ENCODE assay signal across 10 cellular contexts in the genomic region with DNA sequence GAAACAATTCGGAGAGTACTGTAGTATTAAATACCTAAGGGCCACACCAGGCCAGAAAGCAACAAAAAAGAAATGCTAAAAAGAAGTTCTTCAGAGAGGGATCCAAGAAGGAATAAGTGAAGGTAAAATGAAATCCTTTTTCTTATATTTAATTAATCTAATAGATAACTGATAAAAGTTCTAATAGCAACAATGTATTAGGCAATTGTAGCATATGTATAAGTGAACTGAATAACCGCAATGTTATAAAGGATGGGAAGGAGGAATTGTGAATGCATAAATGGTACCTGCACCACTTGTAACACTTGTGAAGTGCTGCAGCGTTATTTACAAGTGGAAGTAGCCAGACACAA. TPM values are rescaled to one million over a fixed set of nuclear protein-coding genes. Genes with fewer than 3 reads are reported as not detected.
DNase-seq lines count a peak whose midpoint lies in the region; ATAC-seq, FAIRE-seq and TF ChIP-seq lines count a peak whose summit lies in the region.
"Had no signal": no experiment of that assay in that cellular context is flagged by ENCODE, and none has a peak within 500 bp of the region (broad histone marks: within the 10 kb centered on the region; RNA-seq: fewer than 3 reads in every experiment).

No MANE protein-coding gene starts in this region.

- H3K9me3 Mint-ChIP-seq in Calu3 (ENCODE audit: low read depth, unreplicated experiment): no peaks in the 10 kb centered on the region

- ATAC-seq in A549: no peak
- no peak for ATAC-seq in GM21367 (IDR thresholded peaks at IDR 0.05; ENCODE audit: unreplicated experiment)

- CTCF ChIA-PET in A549 (lab: Yijun Ruan, JAX) (interaction anchor here (2.1 to 11.3 kb wide), 10 partner anchors 12 to 357 kb away, joined by 14 to 260 read pairs (median 34); partner anchors contain the start of genes TMSB10 and TRABD2A), Calu3 (lab: Charles Lee) (interaction anchor here (0.6 to 2.2 kb wide), 2 partner anchors 20 to 100 kb away, joined by 4 to 24 read pairs; partner anchors contain the start of gene TMSB10)

- TF ChIP-seq EP300 in A549 (IDR thresholded peaks at IDR 0.05): no peak

- H3K36me3 ChIP-seq in keratinocyte (ENCODE audit: control insufficient read depth in 2 of 2, extremely low read depth in 1 of 2, insufficient read depth in 2 of 2, low read length in 2 of 2) (no peaks in the 10 kb centered on the region), SJCRH30 (no peaks in the 10 kb centered on the region)
- H3K36me3 ChIP-seq: Peyer's patch had no signal

- FAIRE-seq in A549 (lab: Jason Lieb, UNC): no peak
- no peak for FAIRE-seq in keratinocyte (lab: Jason Lieb, UNC)
- FAIRE-seq: bronchial epithelial cell had no signal

- peak overlapping the region; percentile 76 for H3K4me2 ChIP-seq in A549
- peak overlapping the region; percentile 90 for H3K4me2 ChIP-seq in keratinocyte (ENCODE audit: control insufficient read depth, extremely low read depth, insufficient read depth, low read depth, low read length)

- peak overlapping the region; percentile 64 for H3K4me3 Mint-ChIP-seq in Calu3 (ENCODE audit: low read depth, unreplicated experiment)

- peaks cover 29% of the 10 kb centered on the region for H3K4me1 ChIP-seq in A549
- peaks cover 34% of the 10 kb centered on the region for H3K4me1 ChIP-seq in keratinocyte (ENCODE audit: control insufficient read depth, extremely low read depth, insufficient read depth, low read length)
- peaks cover 17% of the 10 kb centered on the region for H3K4me1 ChIP-seq in SJCRH30

- H3K27ac ChIP-seq in A549: peak overlapping the region; percentile 91 to 93
- peak overlapping the region; percentile 22; the same call in 1 of the 2 replicates for H3K27ac ChIP-seq in VCaP
- H3K27ac ChIP-seq in keratinocyte (ENCODE audit: control insufficient read depth, insufficient read depth, low read length): no peak overlapping the region
- no peak overlapping the region for H3K27ac ChIP-seq in SJCRH30

- TF ChIP-seq RAD21 in A549 (conservative IDR thresholded peaks at IDR 0.05 in 1 of 2, IDR thresholded peaks at IDR 0.05 in 1 of 2): no peak

- H3K4me1 Mint-ChIP-seq in Calu3 (ENCODE audit: low read depth, unreplicated experiment): peaks cover 36% of the 10 kb centered on the region

- no peaks in the 10 kb centered on the region for H3K79me2 ChIP-seq in keratinocyte (ENCODE audit: control insufficient read depth, insufficient read depth, low read length)

- POLR2A ChIA-PET in A549 (lab: Yijun Ruan, JAX): no interaction called here

- no peaks in the 10 kb centered on the region for H4K20me1 ChIP-seq in keratinocyte (ENCODE audit: control insufficient read depth, extremely low read depth, insufficient read depth, low read length)

- TF ChIP-seq CTCF in A549 (IDR thresholded peaks at IDR 0.05) (no peak; the same call in 2 of the 3 replicates), Calu3 (IDR thresholded peaks at IDR 0.05; ENCODE audit: unreplicated experiment) (no peak), VCaP (conservative IDR thresholded peaks at IDR 0.05) (peak; percentile 3), keratinocyte (optimal IDR thresholded peaks at IDR 0.05 in 1 of 3, IDR thresholded peaks at IDR 0.05 in 1 of 3, conservative IDR thresholded peaks at IDR 0.05 in 1 of 3; ENCODE audit: extremely low read depth in 1 of 3, insufficient read depth in 2 of 3, low read length in 3 of 3) (no peak)

- H3K27me3 ChIP-seq in keratinocyte (ENCODE audit: control insufficient read depth, extremely low read depth, insufficient read depth, low read length): no peaks in the 10 kb centered on the region
- no peaks in the 10 kb centered on the region for H3K27me3 ChIP-seq in SJCRH30
- H3K27me3 ChIP-seq: Peyer's patch had no signal

- DNase-seq in A549 (ENCODE audit: low read depth in 1 of 2, low spot score in 1 of 2): no peak
- no peak for DNase-seq in Calu3
- no peak for DNase-seq in keratinocyte (ENCODE audit: low read depth, low spot score)
- no peak for DNase-seq in NCI-H1930 (lab: John Stamatoyannopoulos, UW)
- no peak for DNase-seq in SJCRH30
- DNase-seq in D341Med (ENCODE audit: low spot score): no peak

- peak overlapping the region; percentile 4 for H3K27ac Mint-ChIP-seq in Calu3 (ENCODE audit: unreplicated experiment)

- dilution Hi-C loops in keratinocyte (cut with MboI; ENCODE audit: extremely low pct_ligation_motif_present, low sequenced_read_pairs): no loop called here

- no peak overlapping the region for H2AFZ ChIP-seq in keratinocyte (ENCODE audit: control insufficient read depth, low read length)

- H3K9me3 ChIP-seq in A549 (no peaks in the 10 kb centered on the region), keratinocyte (ENCODE audit: control insufficient read depth, low read depth, low read length) (no peaks in the 10 kb centered on the region), SJCRH30 (replicated peaks) (no peaks in the 10 kb centered on the region)
- H3K9me3 ChIP-seq: Peyer's patch had no signal

- H3K4me3 ChIP-seq in A549 (peak overlapping the region; percentile 64), keratinocyte (ENCODE audit: control insufficient read depth in 2 of 3, extremely low read depth in 1 of 3, insufficient read depth in 2 of 3, low read depth in 1 of 3, low read length in 3 of 3) (peak overlapping the region; percentile 40 to 68 (median 65)), SJCRH30 (no peak overlapping the region; the same call in 1 of the 2 replicates)

- no peaks in the 10 kb centered on the region for H3K27me3 Mint-ChIP-seq in Calu3 (ENCODE audit: unreplicated experiment)

- no peaks in the 10 kb centered on the region for H3K9me1 ChIP-seq in keratinocyte (ENCODE audit: control insufficient read depth, extremely low read depth, insufficient read depth, low read length)

- WGBS in A549 (ENCODE audit: missing lambda C conversion rate): 28% methylated on average over 3 of the region's 3 CpGs

- no peak for TF ChIP-seq POLR2A in A549 (IDR thresholded peaks at IDR 0.05; ENCODE audit: low read length)

- intact Hi-C loops in Calu3 (cut with micrococcal nuclease; ENCODE audit: unreplicated experiment): loop anchor here (1.0 to 5.0 kb wide), 4 partner anchors 46 to 430 kb away; no protein-coding TSS in a partner anchor

- BruUV-seq in Calu3 (replicated peaks; lab: Mats Ljungman, UMichigan): no TSS peak

- no peak overlapping the region for H3K9ac ChIP-seq in keratinocyte (ENCODE audit: control insufficient read depth, extremely low read depth, insufficient read depth, low read length)

- H3K36me3 Mint-ChIP-seq in Calu3 (ENCODE audit: insufficient read depth, unreplicated experiment): peaks cover 13% of the 10 kb centered on the region

RNA-seq across cellular contexts. Expression of gene TMSB10, which starts 21.8 kb away (rescaled TPM):
- polyA plus RNA-seq in A549 (2011; rRNA removed): 2,292 and 3,109 TPM in 2 replicates
- polyA plus RNA-seq in A549 (2012; cell fraction: cytosol; rRNA removed): 4,680 and 6,577 TPM in 2 replicates
- polyA plus RNA-seq in A549 (2012; cell fraction: nucleus; rRNA removed): 1,922 and 4,092 TPM in 2 replicates
- 6,648 to 7,189 TPM (median 7,015 TPM) in 3 replicates for polyA plus RNA-seq in A549 (2017; fragmentation: RNase III; extraction: RNeasy Plus Mini Kit Qiagen cat#74134 plus additional on column Dnase treatment)
- polyA minus RNA-seq in A549 (2011; rRNA and poly(A)+ RNA removed): 369 and 387 TPM in 2 replicates
- 1,316 and 1,437 TPM in 2 replicates for total RNA-seq in Calu3 (2022)
- 1,787 to 7,245 TPM (median 3,595 TPM) in 3 replicates for polyA plus RNA-seq in keratinocyte
- 8,538 TPM for polyA plus RNA-seq in keratinocyte (2011; ENCODE audit: low read depth)
- polyA plus RNA-seq in keratinocyte (2011; cell fraction: cytosol; rRNA removed): 6,963 and 8,951 TPM in 2 replicates
- 1,538 and 1,768 TPM in 2 replicates for polyA plus RNA-seq in keratinocyte (2011; cell fraction: nucleus; rRNA removed)
- 4,557 and 7,467 TPM in 2 replicates for polyA plus RNA-seq in keratinocyte (2012; ENCODE audit: low replicate concordance)
- 679 to 919 TPM (median 685 TPM) in 3 replicates for polyA minus RNA-seq in keratinocyte
- polyA minus RNA-seq in keratinocyte (2011; cell fraction: cytosol; rRNA and poly(A)+ RNA removed): 925 TPM
- 83.9 and 127 TPM in 2 replicates for polyA minus RNA-seq in keratinocyte (2011; cell fraction: nucleus; rRNA and poly(A)+ RNA removed)
- 2,317 and 2,398 TPM in 2 replicates for total RNA-seq in SJCRH30 (2014; rRNA removed; shearing (Covaris generic))

RNA-seq across cellular contexts. Expression of gene KCMF1, which starts 43.7 kb away (rescaled TPM):
- polyA plus RNA-seq in A549 (2011; rRNA removed): 194 and 221 TPM in 2 replicates
- polyA plus RNA-seq in A549 (2012; cell fraction: cytosol; rRNA removed): 52.1 and 59.5 TPM in 2 replicates
- 15.5 and 20.4 TPM in 2 replicates for polyA plus RNA-seq in A549 (2012; cell fraction: nucleus; rRNA removed)
- polyA plus RNA-seq in A549 (2017; fragmentation: RNase III; extraction: RNeasy Plus Mini Kit Qiagen cat#74134 plus additional on column Dnase treatment): 76.5 to 83.9 TPM (median 77.8 TPM) in 3 replicates
- 103 and 125 TPM in 2 replicates for polyA minus RNA-seq in A549 (2011; rRNA and poly(A)+ RNA removed)
- 68.0 and 69.8 TPM in 2 replicates for total RNA-seq in Calu3 (2022)
- 75.9 to 111 TPM (median 95.1 TPM) in 3 replicates for polyA plus RNA-seq in keratinocyte
- polyA plus RNA-seq in keratinocyte (2011; ENCODE audit: low read depth): 45.0 TPM
- 70.6 and 146 TPM in 2 replicates for polyA plus RNA-seq in keratinocyte (2011; cell fraction: cytosol; rRNA removed)
- polyA plus RNA-seq in keratinocyte (2011; cell fraction: nucleus; rRNA removed): 45.6 and 50.4 TPM in 2 replicates
- polyA plus RNA-seq in keratinocyte (2012; ENCODE audit: low replicate concordance): 60.5 and 86.0 TPM in 2 replicates
- 37.2 to 92.6 TPM (median 66.0 TPM) in 3 replicates for polyA minus RNA-seq in keratinocyte
- 33.4 TPM for polyA minus RNA-seq in keratinocyte (2011; cell fraction: cytosol; rRNA and poly(A)+ RNA removed)
- polyA minus RNA-seq in keratinocyte (2011; cell fraction: nucleus; rRNA and poly(A)+ RNA removed): 11.4 and 38.1 TPM in 2 replicates
- 75.8 and 93.0 TPM in 2 replicates for total RNA-seq in SJCRH30 (2014; rRNA removed; shearing (Covaris generic))

RNA-seq across cellular contexts. Expression of gene TRABD2A, which starts 46.4 kb away (rescaled TPM):
- polyA plus RNA-seq in A549 (2011; rRNA removed) (6.1 and 8.1 TPM in 2 replicates), A549 (2017; fragmentation: RNase III; extraction: RNeasy Plus Mini Kit Qiagen cat#74134 plus additional on column Dnase treatment) (7.0 to 7.4 TPM (median 7.1 TPM) in 3 replicates), keratinocyte (0.44 to 0.86 TPM (median 0.54 TPM) in 3 replicates)
- polyA plus RNA-seq in A549 (2012; cell fraction: cytosol; rRNA removed): 6.3 and 8.3 TPM in 2 replicates
- 8.9 and 9.0 TPM in 2 replicates for polyA plus RNA-seq in A549 (2012; cell fraction: nucleus; rRNA removed)
- 18.1 and 18.9 TPM in 2 replicates for polyA minus RNA-seq in A549 (2011; rRNA and poly(A)+ RNA removed)
- total RNA-seq in Calu3 (2022): 0.68 and 1.2 TPM in 2 replicates
- polyA plus RNA-seq in keratinocyte (2011; ENCODE audit: low read depth): 0.25 TPM
- 0.83 and 0.89 TPM in 2 replicates for polyA plus RNA-seq in keratinocyte (2011; cell fraction: cytosol; rRNA removed)
- 1.0 and 1.1 TPM in 2 replicates for polyA plus RNA-seq in keratinocyte (2011; cell fraction: nucleus; rRNA removed)
- polyA plus RNA-seq in keratinocyte (2012; ENCODE audit: low replicate concordance): 0.34 and 0.57 TPM in 2 replicates
- 0.16 to 1.2 TPM in 2 of 3 replicates, not detected in the other for polyA minus RNA-seq in keratinocyte
- 2.1 TPM for polyA minus RNA-seq in keratinocyte (2011; cell fraction: cytosol; rRNA and poly(A)+ RNA removed)
- polyA minus RNA-seq in keratinocyte (2011; cell fraction: nucleus; rRNA and poly(A)+ RNA removed): 0.42 and 1.8 TPM in 2 replicates
- total RNA-seq in SJCRH30 (2014; rRNA removed; shearing (Covaris generic)): 0.86 and 1.4 TPM in 2 replicates

Comparison
In these comparisons a context has a peak if more than half of its experiments do, and no peak if none do; other contexts are left out.
1. H3K27ac ChIP-seq: peak in A549 (2 of 2) and VCaP (single experiment); none in keratinocyte (single experiment) and SJCRH30 (single experiment).